ENCODE assay signal across 8 cellular contexts in genomic region chr2:75710577-75711253, GRCh38. TPM values are rescaled to one million over a fixed set of nuclear protein-coding genes. Genes with fewer than 3 reads are reported as not detected.
DNase-seq lines count a peak whose midpoint lies in the region; ATAC-seq and TF ChIP-seq lines count a peak whose summit lies in the region.

GCFC2 (minus strand) TSS chr2:75710915; CDS start chr2:75710855, 60 bp downstream.

- H3K4me3 ChIP-seq in PC-3 (ENCODE audit: low read length) = peak within 1 kb of the TSS; percentile 86
- H3K4me3 ChIP-seq in esophagus (ENCODE audit: low read depth in 1 of 2, low read length in 2 of 2) = peak within 1 kb of the TSS; percentile 71 to 82
- peak within 1 kb of the TSS; percentile 62 to 82 for H3K4me3 ChIP-seq in muscle layer of colon (ENCODE audit: low read depth in 1 of 2, low read length in 2 of 2)

- peak within 1 kb of the TSS; percentile 75 to 95 (median 93) for H3K27ac Mint-ChIP-seq in IgD-negative memory B cell

- no TSS peak for BruUV-seq in PC-3 (replicated peaks; lab: Mats Ljungman, UMichigan)

- intact Hi-C loops in PC-3 (cut with micrococcal nuclease) = loop anchor here (1.0 to 10.0 kb wide), 2 partner anchors 64 to 246 kb away; partner anchors contain the start of gene MRPL19

- TF ChIP-seq CTCF in PC-3 (conservative IDR thresholded peaks at IDR 0.05; ENCODE audit: low read depth, low read length) = peak; percentile 35; the same call in 1 of the 2 replicates

- POLR2A ChIA-PET in PC-3 (lab: Charles Lee; ENCODE audit: unreplicated experiment) = no interaction called here

- peak within 1 kb of the TSS; percentile 67 for H3K27ac ChIP-seq in PC-3 (ENCODE audit: low read length)
- H3K27ac ChIP-seq in esophagus (ENCODE audit: low read depth in 2 of 2, low read length in 1 of 2) = peak within 1 kb of the TSS; percentile 82 to 89
- H3K27ac ChIP-seq in muscle layer of colon (ENCODE audit: low read depth, low read length) = peak within 1 kb of the TSS; percentile 81

- H3K36me3 Mint-ChIP-seq in IgD-negative memory B cell = no peaks in the 10 kb centered on the region

- H3K79me2 ChIP-seq in PC-3 (ENCODE audit: low read length) = peaks cover 37% of the 10 kb centered on the region

- ATAC-seq in GM21529 (IDR thresholded peaks at IDR 0.05; ENCODE audit: unreplicated experiment) (peak; percentile 94), PC-3 (peak; percentile 86)

- no peaks in the 10 kb centered on the region for H3K27me3 Mint-ChIP-seq in IgD-negative memory B cell

- CTCF ChIA-PET in PC-3 (lab: Charles Lee) = no interaction called here

- no peaks in the 10 kb centered on the region for H3K9me3 Mint-ChIP-seq in IgD-negative memory B cell

- H3K4me2 ChIP-seq in PC-3 (ENCODE audit: low read length) = peak within 1 kb of the TSS; percentile 97

- DNase-seq in DMS153 treated with DMSO at 0.1 percent for 48 hours (lab: John Stamatoyannopoulos, UW; ENCODE audit: unreplicated experiment) = peak; percentile 91
- peak; percentile 88 for DNase-seq in PC-3
- DNase-seq in activated T-cell treated with anti-CD3 and anti-CD28 coated beads, Interleukin-2, amount 50 U/mL, for 1 hour = peak; percentile 86
- DNase-seq in stimulated activated CD8-positive, alpha-beta memory T cell treated with anti-CD3 and anti-CD28 coated beads, Interleukin-7, amount 100 ng/mL, for 4 hours (ENCODE audit: low read depth in 2 of 2) = peak; percentile 73 to 82

- H4K20me1 ChIP-seq in PC-3 (ENCODE audit: low read length) = no peaks in the 10 kb centered on the region

- H3K27me3 ChIP-seq in PC-3 (ENCODE audit: low read length) (no peaks in the 10 kb centered on the region), esophagus (ENCODE audit: control insufficient read depth in 1 of 2, insufficient read depth in 2 of 2, low read length in 2 of 2) (no peaks in the 10 kb centered on the region), muscle layer of colon (ENCODE audit: control insufficient read depth in 1 of 2, insufficient read depth in 2 of 2, low read length in 2 of 2) (no peaks in the 10 kb centered on the region)

- H3K4me1 ChIP-seq in PC-3 (ENCODE audit: insufficient read depth, low read length) (peaks cover 25% of the 10 kb centered on the region), esophagus (ENCODE audit: control insufficient read depth in 2 of 2, insufficient read depth in 2 of 2, low read length in 1 of 2) (no peaks in the 10 kb centered on the region), muscle layer of colon (ENCODE audit: insufficient read depth, low read length) (peaks cover 4% of the 10 kb centered on the region)

- H3F3A ChIP-seq in PC-3 (ENCODE audit: low read length, unreplicated experiment) = no peaks in the 10 kb centered on the region

- H3K9ac ChIP-seq in PC-3 (ENCODE audit: low read length) = peak within 1 kb of the TSS; percentile 90
- peak within 1 kb of the TSS; percentile 69 for H3K9ac ChIP-seq in muscle layer of colon (ENCODE audit: low read length)

- no peaks in the 10 kb centered on the region for H3K9me2 ChIP-seq in PC-3 (replicated peaks; ENCODE audit: low read length)

- H3K9me3 ChIP-seq in PC-3 (ENCODE audit: low read length) = no peaks in the 10 kb centered on the region
- no peaks in the 10 kb centered on the region for H3K9me3 ChIP-seq in esophagus (ENCODE audit: control insufficient read depth in 2 of 2, insufficient read depth in 1 of 2, low read depth in 1 of 2, low read length in 1 of 2)
- H3K9me3 ChIP-seq in muscle layer of colon (ENCODE audit: low read length) = no peaks in the 10 kb centered on the region

- H3K36me3 ChIP-seq in PC-3 (ENCODE audit: low read depth, low read length) (no peaks in the 10 kb centered on the region), esophagus (ENCODE audit: control insufficient read depth in 2 of 2, insufficient read depth in 2 of 2, low read length in 1 of 2) (no peaks in the 10 kb centered on the region), muscle layer of colon (ENCODE audit: insufficient read depth, low read length) (peaks cover 5% of the 10 kb centered on the region)

- peaks cover 12 to 28% (median 18%) of the 10 kb centered on the region in 3 donors for H3K4me1 Mint-ChIP-seq in IgD-negative memory B cell

- WGBS in esophagus, 2 donors = 1 to 2% methylated on average over 49 to 66 of the region's 66 CpGs

- peak within 1 kb of the TSS; percentile 92 for H2AFZ ChIP-seq in PC-3 (ENCODE audit: low read length)

- H3K4me3 Mint-ChIP-seq in IgD-negative memory B cell = peak within 1 kb of the TSS; percentile 88 to 98 (median 93)

RNA-seq across cellular contexts. Expression of gene GCFC2, which starts in this region (rescaled TPM):
- polyA plus RNA-seq in IgD-negative memory B cell (26.9 TPM), esophagus (1 to 10 TPM; 8.3 to 8.4 TPM)
- 24.5 and 31.1 TPM in 2 replicates for total RNA-seq in PC-3 (2014; rRNA removed)

Comparison
In these comparisons a context has a peak if more than half of its experiments do, and no peak if none do; other contexts are left out.
1. Peak in every context shown above with its lines: DNase-seq, ATAC-seq, H3K4me3 ChIP-seq and H3K27ac ChIP-seq.